ENCODE assay signal across 17 cellular contexts in the genomic region with DNA sequence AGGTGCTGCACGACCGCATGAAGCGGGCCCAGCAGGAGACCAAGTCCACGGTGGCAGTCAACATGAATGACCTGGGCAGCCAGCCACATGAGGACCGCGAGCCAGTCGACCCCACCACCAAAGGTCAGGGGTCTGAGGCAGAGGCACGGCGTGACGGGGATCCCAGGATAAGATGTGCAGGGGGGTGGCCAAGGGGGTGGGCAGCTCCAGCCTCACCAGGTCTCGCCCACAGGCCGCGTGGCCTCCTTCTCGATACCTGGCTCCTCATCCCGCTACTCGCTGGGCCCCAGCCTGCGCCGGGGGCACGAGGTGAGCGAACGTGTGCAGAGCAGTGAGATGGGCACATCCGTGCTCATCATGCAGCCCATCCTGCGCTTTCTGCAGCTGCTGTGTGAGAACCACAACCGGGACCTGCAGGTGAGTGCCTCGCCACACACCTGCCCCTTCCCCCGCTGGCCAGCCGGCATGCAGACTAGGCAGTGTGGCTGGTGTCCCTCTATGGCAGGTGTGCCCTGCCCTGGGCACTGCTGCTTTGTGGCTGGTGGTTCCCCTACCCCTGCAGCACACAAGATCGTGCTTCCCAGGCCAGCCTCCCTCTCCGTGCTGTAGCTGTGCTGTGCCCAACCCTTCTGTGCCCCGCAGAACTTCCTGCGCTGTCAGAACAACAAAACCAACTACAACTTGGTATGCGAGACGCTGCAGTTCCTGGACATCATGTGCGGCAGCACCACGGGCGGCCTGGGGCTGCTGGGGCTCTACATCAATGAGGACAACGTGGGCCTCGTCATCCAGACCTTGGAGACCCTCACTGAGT.
"Had no signal": no experiment of that assay in that cellular context is flagged by ENCODE, and none has a peak within 500 bp of the region (broad histone marks: within the 10 kb centered on the region; RNA-seq: fewer than 3 reads in every experiment).

No MANE protein-coding gene starts in this region.

- H3K4me3 ChIP-seq: suprapubic skin had no signal

- ATAC-seq: activated T-helper 17 cell treated with anti-CD3 and anti-CD28 coated beads, Interleukin-2, amount 50 U/mL, for 72 hours had no signal

- DNase-seq: activated B cell treated with CpG ODN at 0.5 μM for 24 hours; activated CD4-positive, alpha-beta T cell treated with anti-CD3 and anti-CD28 coated beads for 48 hours; activated CD8-positive, alpha-beta memory T cell treated with anti-CD3 and anti-CD28 coated beads for 24 hours; cortex of kidney; effector CD4-positive, alpha-beta T cell; head of caudate nucleus; naive B cell; stimulated activated CD4-positive, alpha-beta T cell treated with anti-CD3 and anti-CD28 coated beads, Interleukin-15, amount 100 ng/mL, for 24 hours; stimulated activated CD4-positive, alpha-beta T cell treated with anti-CD3 and anti-CD28 coated beads, Interleukin-4, amount 100 ng/mL, for 1 hour; stimulated activated naive CD4-positive, alpha-beta T cell treated with Interleukin-2 at 50 U/mL for 16 hours; T-helper 2 cell; trophoblast cell had no signal

- H3K27ac ChIP-seq: epithelial cell of prostate, suprapubic skin had no signal

- H3K27me3 Mint-ChIP-seq: activated B cell treated with CpG ODN at 0.5 μM for 24 hours; activated naive CD8-positive, alpha-beta T cell; activated T-helper 17 cell treated with anti-CD3 and anti-CD28 coated beads, Interleukin-2, amount 50 U/mL, for 72 hours; naive B cell had no signal

- H3K4me1 Mint-ChIP-seq: activated B cell treated with CpG ODN at 0.5 μM for 24 hours had no signal

- H3K9me3 Mint-ChIP-seq: activated B cell treated with CpG ODN at 0.5 μM for 24 hours; activated T-helper 17 cell treated with anti-CD3 and anti-CD28 coated beads, Interleukin-2, amount 50 U/mL, for 72 hours; brain; naive B cell had no signal

- H3K9me3 ChIP-seq: suprapubic skin had no signal

- H3K4me3 Mint-ChIP-seq: activated B cell treated with CpG ODN at 0.5 μM for 24 hours; activated naive CD8-positive, alpha-beta T cell; activated T-helper 17 cell treated with anti-CD3 and anti-CD28 coated beads, Interleukin-2, amount 50 U/mL, for 72 hours; brain had no signal

- H3K4me1 ChIP-seq: suprapubic skin had no signal

- H3K27me3 ChIP-seq: suprapubic skin had no signal

- H3K27ac Mint-ChIP-seq: activated B cell treated with CpG ODN at 0.5 μM for 24 hours; activated naive CD8-positive, alpha-beta T cell; naive B cell had no signal

- H3K36me3 Mint-ChIP-seq: brain had no signal
